Comparison of ENCODE assay signal across 1 cellular context in genomic region chr17:50719144-50719923, GRCh38.
TF ChIP-seq lines count a peak whose summit lies in the region.

TSS of gene LUC7L3 (plus strand) at chr17:50719603. CDS start at chr17:50719733, 130 bp downstream.

TF ChIP-seq in K562, 482 proteins besides CTCF, POLR2A, EP300 and RAD21 (continued from another document and continues in another):
- peak; percentile 98 for TF ChIP-seq MGA (IDR thresholded peaks at IDR 0.05)
- TF ChIP-seq ATF6 (CRISPR knock-in tag; IDR thresholded peaks at IDR 0.05), result 0 out of 2 replicates have a peak, but pooled peaks have one; percentile 44
- TF ChIP-seq POLR2G (IDR thresholded peaks at IDR 0.05; ENCODE audit: low read depth, low read length), result peak; percentile 99
- no peak for TF ChIP-seq TAF15 (IDR thresholded peaks at IDR 0.05; ENCODE audit: low read depth, low read length)
- TF ChIP-seq ZNF586 (CRISPR knock-in tag; conservative IDR thresholded peaks at IDR 0.05), result no peak
- TF ChIP-seq ZC3H8 (IDR thresholded peaks at IDR 0.05), result no peak
- peak; percentile 58; the same call in 1 of the 2 replicates for TF ChIP-seq RNF2 (IDR thresholded peaks at IDR 0.05)
- TF ChIP-seq ZNF778 (CRISPR knock-in tag; IDR thresholded peaks at IDR 0.05), result no peak
- no peak for TF ChIP-seq NR4A1 (CRISPR knock-in tag; IDR thresholded peaks at IDR 0.05)
- TF ChIP-seq NR4A1 (tag; IDR thresholded peaks at IDR 0.05), result peak; percentile 74; the same call in 1 of the 2 replicates
- 0 out of 2 replicates have a peak, but pooled peaks have one; percentile 5 for TF ChIP-seq CBFA2T3 (IDR thresholded peaks at IDR 0.05)
- no peak for TF ChIP-seq CCAR2 (IDR thresholded peaks at IDR 0.05; ENCODE audit: low read depth, low read length)
- TF ChIP-seq FOXA1 (IDR thresholded peaks at IDR 0.05; ENCODE audit: borderline replicate concordance), result no peak
- TF ChIP-seq ZNF165 (CRISPR knock-in tag; IDR thresholded peaks at IDR 0.05; ENCODE audit: borderline replicate concordance), result no peak
- no peak for TF ChIP-seq HOMEZ (CRISPR knock-in tag; IDR thresholded peaks at IDR 0.05)
- TF ChIP-seq CREB5 (CRISPR knock-in tag; IDR thresholded peaks at IDR 0.05), result no peak
- peak; percentile 52 to 92 for TF ChIP-seq E2F6 (IDR thresholded peaks at IDR 0.05; ENCODE audit: borderline replicate concordance in 1 of 2, extremely low read depth in 1 of 2, insufficient read depth in 1 of 2, insufficient read length in 1 of 2, low read depth in 1 of 2, low read length in 1 of 2, poor library complexity in 1 of 2, severe bottlenecking in 1 of 2)
- peak; percentile 59 for TF ChIP-seq CTBP1 (IDR thresholded peaks at IDR 0.05; ENCODE audit: borderline replicate concordance)
- TF ChIP-seq KAT2B (IDR thresholded peaks at IDR 0.05; ENCODE audit: low read depth, low read length), result no peak
- peak; percentile 98 for TF ChIP-seq EP400 (IDR thresholded peaks at IDR 0.05)
- no peak for TF ChIP-seq SPI1 (IDR thresholded peaks at IDR 0.05; ENCODE audit: borderline replicate concordance, low read depth, low read length)
- TF ChIP-seq TAF7 (tag; IDR thresholded peaks at IDR 0.05), result peak; percentile 29
- peak; percentile 76 to 92 for TF ChIP-seq MNT (conservative IDR thresholded peaks at IDR 0.05)
- no peak for TF ChIP-seq ZNF347 (CRISPR knock-in tag; IDR thresholded peaks at IDR 0.05; ENCODE audit: low read depth)
- TF ChIP-seq CEBPZ (IDR thresholded peaks at IDR 0.05; ENCODE audit: borderline replicate concordance, low read depth, low read length), result no peak
- TF ChIP-seq GTF2A2 (tag; IDR thresholded peaks at IDR 0.05), result no peak
- no peak for TF ChIP-seq DPF2 (IDR thresholded peaks at IDR 0.05)
- no peak for TF ChIP-seq ZFP91 (CRISPR knock-in tag; IDR thresholded peaks at IDR 0.05)
